In genomic region chr6:137873273-137873762, GRCh38 we compare ENCODE assay signal across 8 cellular contexts. TPM values are rescaled to one million over a fixed set of nuclear protein-coding genes. Genes with fewer than 3 reads are reported as not detected.
A peak's percentile ranks its signal among the peaks of the same experiment; 100 is the strongest.
DNase-seq lines count a peak whose midpoint lies in the region; ATAC-seq and TF ChIP-seq lines count a peak whose summit lies in the region.

No MANE protein-coding gene starts in this region.

- H3K9me3 Mint-ChIP-seq in glutamatergic neuron (ENCODE audit: unreplicated experiment): no peaks in the 10 kb centered on the region

- DNase-seq in AG04450 (ENCODE audit: low read depth, low spot score): peak; percentile 60
- DNase-seq in LNCaP clone FGC (ENCODE audit: low read depth): peak; percentile 92
- peak; percentile 75 for DNase-seq in activated T-cell treated with anti-CD3 and anti-CD28 coated beads for 4 hours
- DNase-seq in glomerular visceral epithelial cell (ENCODE audit: extremely low spot score): peak; percentile 84
- DNase-seq in stimulated activated CD4-positive, alpha-beta T cell treated with anti-CD3 and anti-CD28 coated beads, Interleukin-1b, Interleukin-23, amount 100 ng/mL, for 4 hours (ENCODE audit: low read depth in 2 of 2): peak; percentile 65 to 73
- DNase-seq in glutamatergic neuron: no peak

- no peaks in the 10 kb centered on the region for H3K4me1 Mint-ChIP-seq in glutamatergic neuron (ENCODE audit: low read depth, unreplicated experiment)

- H3K27me3 ChIP-seq in AG04450 (ENCODE audit: control insufficient read depth, insufficient read depth, low read length): no peaks in the 10 kb centered on the region

- ATAC-seq in GM19452 (IDR thresholded peaks at IDR 0.05; ENCODE audit: unreplicated experiment): peak; percentile 45
- no peak for ATAC-seq in HG02938 (IDR thresholded peaks at IDR 0.05; ENCODE audit: unreplicated experiment)

- CTCF ChIA-PET in AG04450 (lab: Charles Lee): interaction anchor here (1.0 kb wide), 2 partner anchors 71 to 169 kb away, joined by 4 to 8 read pairs; no protein-coding TSS in a partner anchor

- POLR2A ChIA-PET in AG04450 (lab: Yijun Ruan, JAX): no interaction called here

- H3K4me3 Mint-ChIP-seq in glutamatergic neuron (ENCODE audit: unreplicated experiment): no peak overlapping the region

- H3K27ac Mint-ChIP-seq in glutamatergic neuron (ENCODE audit: unreplicated experiment): no peak overlapping the region

- no peak overlapping the region for H3K4me3 ChIP-seq in AG04450 (ENCODE audit: low read depth, low read length)
- peak overlapping the region; percentile 11 for H3K4me3 ChIP-seq in LNCaP clone FGC (ENCODE audit: low read depth, low read length)

- H3K27me3 Mint-ChIP-seq in glutamatergic neuron (ENCODE audit: unreplicated experiment): peaks cover 2% of the 10 kb centered on the region

- no peak for TF ChIP-seq CTCF in AG04450 (IDR thresholded peaks at IDR 0.05; ENCODE audit: low read depth, low read length)
- no peak for TF ChIP-seq CTCF in LNCaP clone FGC (IDR thresholded peaks at IDR 0.05; ENCODE audit: control insufficient read depth, extremely low read depth, insufficient read depth)
- TF ChIP-seq CTCF in glutamatergic neuron (IDR thresholded peaks at IDR 0.05; ENCODE audit: partially characterized antibody, unreplicated experiment): no peak

- H3K27ac ChIP-seq in AG04450 (ENCODE audit: low read depth, low read length): no peak overlapping the region

- no peaks in the 10 kb centered on the region for H3K9me3 ChIP-seq in AG04450 (ENCODE audit: control insufficient read depth, insufficient read depth, low read length)

- no peaks in the 10 kb centered on the region for H3K36me3 Mint-ChIP-seq in glutamatergic neuron (ENCODE audit: unreplicated experiment)

RNA-seq across cellular contexts. Expression of gene TNFAIP3, which starts 6.3 kb away (rescaled TPM):
- 16.7 and 19.5 TPM in 2 replicates for polyA plus RNA-seq in AG04450 (2011; rRNA removed)
- 10.5 and 13.5 TPM in 2 replicates for polyA minus RNA-seq in AG04450 (2011; rRNA and poly(A)+ RNA removed)
- total RNA-seq in glutamatergic neuron (ENCODE audit: unreplicated experiment): 2.2 TPM
